Comparison of ENCODE assay signal across 1 cellular context in genomic region chr17:55295411-55296170, GRCh38.
TF ChIP-seq lines count a peak whose summit lies in the region.

No MANE protein-coding gene starts in this region.

TF ChIP-seq in HepG2, 621 proteins besides CTCF, POLR2A, EP300 and RAD21 (continued from another document and continues in another):
- TF ChIP-seq PATZ1 (CRISPR knock-in tag; IDR thresholded peaks at IDR 0.05) (peak; percentile 6; the same call in 1 of the 2 replicates), ZNF678 (CRISPR knock-in tag; IDR thresholded peaks at IDR 0.05) (0 out of 2 replicates have a peak, but pooled peaks have one; percentile 62), ZBTB2 (CRISPR knock-in tag; IDR thresholded peaks at IDR 0.05; ENCODE audit: low read depth) (no peak), ZNF747 (CRISPR knock-in tag; IDR thresholded peaks at IDR 0.05; ENCODE audit: borderline replicate concordance) (no peak), SMC3 (IDR thresholded peaks at IDR 0.05; ENCODE audit: low read length) (peak; percentile 94), HNF4A (CRISPR knock-in tag; IDR thresholded peaks at IDR 0.05) (0 out of 2 replicates have a peak, but pooled peaks have one; percentile 20), ZSCAN29 (CRISPR knock-in tag; conservative IDR thresholded peaks at IDR 0.05) (peak; percentile 80), GMEB1 (CRISPR knock-in tag; IDR thresholded peaks at IDR 0.05; ENCODE audit: borderline replicate concordance) (peak; percentile 13; the same call in 1 of the 2 replicates), CREM (IDR thresholded peaks at IDR 0.05) (0 out of 2 replicates have a peak, but pooled peaks have one; percentile 6), CREM (CRISPR knock-in tag; IDR thresholded peaks at IDR 0.05) (no peak), NCOA5 (CRISPR knock-in tag; IDR thresholded peaks at IDR 0.05) (0 out of 2 replicates have a peak, but pooled peaks have one; percentile 73), KDM1A (CRISPR knock-in tag; IDR thresholded peaks at IDR 0.05) (no peak), ZNF335 (CRISPR knock-in tag; IDR thresholded peaks at IDR 0.05) (no peak), HDAC2 (CRISPR knock-in tag; IDR thresholded peaks at IDR 0.05) (0 out of 2 replicates have a peak, but pooled peaks have one; percentile 19), ZNF781 (CRISPR knock-in tag; IDR thresholded peaks at IDR 0.05; ENCODE audit: borderline replicate concordance, not compliant biosample characterization) (peak; percentile 82), CENPX (CRISPR knock-in tag; IDR thresholded peaks at IDR 0.05) (no peak), ZNF232 (CRISPR knock-in tag; IDR thresholded peaks at IDR 0.05; ENCODE audit: borderline replicate concordance) (no peak; the same call in 1 of the 2 replicates), ATF5 (CRISPR knock-in tag; IDR thresholded peaks at IDR 0.05; ENCODE audit: low read depth) (no peak), SALL1 (CRISPR knock-in tag; IDR thresholded peaks at IDR 0.05) (peak; percentile 67), SMYD3 (CRISPR knock-in tag; IDR thresholded peaks at IDR 0.05) (peak; percentile 58; the same call in 1 of the 2 replicates), KDM2A (CRISPR knock-in tag; IDR thresholded peaks at IDR 0.05; ENCODE audit: borderline replicate concordance, low read depth) (peak; percentile 64), ZBTB33 (CRISPR knock-in tag; IDR thresholded peaks at IDR 0.05) (0 out of 2 replicates have a peak, but pooled peaks have one; percentile 9), SSRP1 (CRISPR knock-in tag; IDR thresholded peaks at IDR 0.05) (peak; percentile 93), GPN1 (CRISPR knock-in tag; IDR thresholded peaks at IDR 0.05; ENCODE audit: borderline replicate concordance) (no peak), HINFP (CRISPR knock-in tag; IDR thresholded peaks at IDR 0.05; ENCODE audit: low read depth) (0 out of 2 replicates have a peak, but pooled peaks have one; percentile 75), TFDP1 (CRISPR knock-in tag; IDR thresholded peaks at IDR 0.05; ENCODE audit: borderline replicate concordance) (no peak), HMG20A (CRISPR knock-in tag; IDR thresholded peaks at IDR 0.05; ENCODE audit: borderline replicate concordance) (0 out of 2 replicates have a peak, but pooled peaks have one; percentile 11), ZNF431 (CRISPR knock-in tag; IDR thresholded peaks at IDR 0.05; ENCODE audit: borderline replicate concordance, low read depth) (peak; percentile 40; the same call in 1 of the 2 replicates), HMGXB4 (CRISPR knock-in tag; IDR thresholded peaks at IDR 0.05; ENCODE audit: borderline replicate concordance in 1 of 2, low read depth in 1 of 2) (peak in 1 of 2 experiments; percentile 38; a peak in 1 of 4 replicates), WIZ (CRISPR knock-in tag; IDR thresholded peaks at IDR 0.05) (no peak), STAG1 (CRISPR knock-in tag; IDR thresholded peaks at IDR 0.05) (peak; percentile 70), POGZ (CRISPR knock-in tag; IDR thresholded peaks at IDR 0.05) (no peak), ARID2 (CRISPR knock-in tag; IDR thresholded peaks at IDR 0.05; ENCODE audit: borderline replicate concordance) (peak; percentile 82; the same call in 1 of the 2 replicates), ZNF18 (CRISPR knock-in tag; IDR thresholded peaks at IDR 0.05; ENCODE audit: insufficient replicate concordance) (peak; percentile 18), ISX (CRISPR knock-in tag; conservative IDR thresholded peaks at IDR 0.05) (no peak), TBL1XR1 (IDR thresholded peaks at IDR 0.05; ENCODE audit: borderline replicate concordance, low read length, partially characterized antibody) (peak; percentile 13), POLR2AphosphoS2 (IDR thresholded peaks at IDR 0.05; ENCODE audit: low read depth, low read length) (0 out of 2 replicates have a peak, but pooled peaks have one; percentile 30), MIXL1 (CRISPR knock-in tag; IDR thresholded peaks at IDR 0.05) (peak; percentile 52; the same call in 1 of the 2 replicates), NCOA1 (CRISPR knock-in tag; IDR thresholded peaks at IDR 0.05) (0 out of 2 replicates have a peak, but pooled peaks have one; percentile 36), ZNF609 (CRISPR knock-in tag; IDR thresholded peaks at IDR 0.05; ENCODE audit: borderline replicate concordance) (peak; percentile 44; the same call in 1 of the 2 replicates)
